14 cellular contexts compared by ENCODE assay signal in the genomic region with DNA sequence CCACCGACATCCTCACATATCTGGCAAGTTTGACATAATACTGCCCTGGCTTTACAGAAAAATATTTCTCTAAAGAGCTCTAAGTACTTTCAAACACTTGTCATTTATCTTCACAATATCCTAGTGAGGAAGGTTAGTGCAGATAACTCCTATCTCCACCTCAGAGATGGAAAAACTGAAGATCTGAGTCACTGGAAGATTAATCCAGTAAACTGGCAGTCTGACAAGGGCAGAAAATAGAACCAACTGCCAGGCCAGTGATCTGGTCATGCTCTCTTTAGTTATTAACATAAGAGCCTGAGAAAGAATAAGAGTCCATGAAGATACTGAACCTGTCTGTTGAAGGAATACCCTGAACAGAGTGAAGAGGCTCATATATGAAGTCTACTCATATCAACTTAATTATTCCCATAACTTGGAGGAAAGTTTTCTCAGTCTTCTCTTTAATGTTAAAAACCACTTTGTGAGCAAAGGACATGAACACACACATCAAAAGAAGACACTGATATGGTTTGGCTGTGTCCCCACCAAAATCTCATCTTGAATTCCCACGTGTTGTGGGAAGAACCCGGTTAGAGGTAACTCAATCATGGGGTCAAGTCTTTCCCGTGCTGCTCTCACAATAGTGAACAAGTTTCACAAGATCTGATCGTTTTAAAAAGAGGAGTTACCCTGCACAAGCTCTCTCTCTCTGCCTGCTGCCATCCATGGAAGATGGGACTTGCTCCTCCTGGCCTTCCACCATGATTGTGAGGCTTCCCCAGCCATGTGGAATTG.
A peak's percentile ranks its signal among the peaks of the same experiment; 100 is the strongest.
DNase-seq lines count a peak whose midpoint lies in the region; ATAC-seq and TF ChIP-seq lines count a peak whose summit lies in the region.
"Had no signal": no experiment of that assay in that cellular context is flagged by ENCODE, and none has a peak within 500 bp of the region (broad histone marks: within the 10 kb centered on the region; RNA-seq: fewer than 3 reads in every experiment).

No MANE protein-coding gene starts in this region.

- H3K27ac Mint-ChIP-seq in endothelial cell (ENCODE audit: unreplicated experiment): no peak overlapping the region
- H3K27ac Mint-ChIP-seq: activated naive CD8-positive, alpha-beta T cell; CD4-positive, alpha-beta memory T cell had no signal

- no peak overlapping the region for H3K27ac ChIP-seq in mesenchymal stem cell (ENCODE audit: low read length, poor library complexity, severe bottlenecking)
- H3K27ac ChIP-seq: KMS-11, SK-N-MC had no signal

- no peak overlapping the region for H3K4me2 ChIP-seq in mesenchymal stem cell (ENCODE audit: low read length, poor library complexity, severe bottlenecking)
- H3K4me2 ChIP-seq: KMS-11 had no signal

- no peaks in the 10 kb centered on the region for H3K4me1 ChIP-seq in mesenchymal stem cell (ENCODE audit: control insufficient read depth, insufficient read depth, low read depth, low read length)

- no peak overlapping the region for H2BK120ac ChIP-seq in mesenchymal stem cell (ENCODE audit: low read depth, low read length)

- H3K4me3 Mint-ChIP-seq in endothelial cell (ENCODE audit: unreplicated experiment): peak overlapping the region; percentile 48
- H3K4me3 Mint-ChIP-seq: activated naive CD8-positive, alpha-beta T cell; CD4-positive, alpha-beta memory T cell had no signal

- no peak overlapping the region for H4K91ac ChIP-seq in mesenchymal stem cell (ENCODE audit: low read length)

- no peaks in the 10 kb centered on the region for H3K9me3 Mint-ChIP-seq in endothelial cell (ENCODE audit: unreplicated experiment)

- H3K9ac ChIP-seq in mesenchymal stem cell (ENCODE audit: low read length): no peak overlapping the region
- H3K9ac ChIP-seq: KMS-11 had no signal

- no peak overlapping the region for H3K23ac ChIP-seq in mesenchymal stem cell (ENCODE audit: low read length in 2 of 2)

- no peak overlapping the region for H2BK12ac ChIP-seq in mesenchymal stem cell (ENCODE audit: low read length in 2 of 2)

- H3K4me3 ChIP-seq in AG10803 (ENCODE audit: low read length) (no peak overlapping the region), mesenchymal stem cell (ENCODE audit: insufficient read depth in 1 of 2, low read depth in 1 of 2, low read length in 2 of 2) (no peak overlapping the region)
- H3K4me3 ChIP-seq: SK-N-MC had no signal

- H2AK5ac ChIP-seq in mesenchymal stem cell (ENCODE audit: low read length, severe bottlenecking): no peak overlapping the region

- 78% methylated on average over 5 of the region's 5 CpGs for WGBS in mesenchymal stem cell

- no peaks in the 10 kb centered on the region for H3K9me3 ChIP-seq in mesenchymal stem cell (ENCODE audit: control insufficient read depth, low read length)

- no peak for TF ChIP-seq CTCF in AG10803 (conservative IDR thresholded peaks at IDR 0.05; ENCODE audit: low read length)
- TF ChIP-seq CTCF in endothelial cell (IDR thresholded peaks at IDR 0.05; ENCODE audit: unreplicated experiment): no peak

- ATAC-seq in GM21825 (IDR thresholded peaks at IDR 0.05; ENCODE audit: unreplicated experiment) (no peak), HG03108 (IDR thresholded peaks at IDR 0.05; ENCODE audit: unreplicated experiment) (no peak)
- ATAC-seq: esophagus mucosa had no signal

- H2BK15ac ChIP-seq in mesenchymal stem cell (ENCODE audit: low read depth, poor library complexity, severe bottlenecking): no peak overlapping the region

- peak overlapping the region in 1 of 2 experiments; percentile 40 for H3K18ac ChIP-seq in mesenchymal stem cell (ENCODE audit: low read depth in 1 of 2, low read length in 2 of 2)

- no peak overlapping the region for H2AFZ ChIP-seq in mesenchymal stem cell (ENCODE audit: low read depth, low read length)

- no peak overlapping the region for H3K4ac ChIP-seq in mesenchymal stem cell (ENCODE audit: low read depth in 1 of 2, low read length in 2 of 2)

- no peaks in the 10 kb centered on the region for H3K27me3 ChIP-seq in mesenchymal stem cell (ENCODE audit: control insufficient read depth in 1 of 2, insufficient read depth in 1 of 2, low read length in 2 of 2)

- peaks cover 4% of the 10 kb centered on the region for H3K4me1 Mint-ChIP-seq in endothelial cell (ENCODE audit: unreplicated experiment)
- H3K4me1 Mint-ChIP-seq: CD4-positive, alpha-beta memory T cell had no signal

- H2BK5ac ChIP-seq in mesenchymal stem cell (ENCODE audit: low read depth, low read length, poor library complexity, severe bottlenecking): no peak overlapping the region

- peaks cover 32% of the 10 kb centered on the region for H3K36me3 Mint-ChIP-seq in endothelial cell (ENCODE audit: low read depth, unreplicated experiment)
- H3K36me3 Mint-ChIP-seq: activated naive CD8-positive, alpha-beta T cell; CD4-positive, alpha-beta memory T cell had no signal

- no peaks in the 10 kb centered on the region for H3K27me3 Mint-ChIP-seq in endothelial cell (ENCODE audit: unreplicated experiment)
- H3K27me3 Mint-ChIP-seq: activated naive CD8-positive, alpha-beta T cell; CD4-positive, alpha-beta memory T cell had no signal

- H3K14ac ChIP-seq in mesenchymal stem cell (ENCODE audit: low read length in 2 of 2): no peak overlapping the region

- peaks cover 14 to 62% of the 10 kb centered on the region in 2 experiments for H3K36me3 ChIP-seq in mesenchymal stem cell (ENCODE audit: control insufficient read depth in 1 of 2, insufficient read depth in 2 of 2, low read depth in 1 of 2, low read length in 2 of 2)

- H4K8ac ChIP-seq in mesenchymal stem cell (ENCODE audit: low read length): no peak overlapping the region

- DNase-seq in AG10803 (ENCODE audit: low read depth) (peak; percentile 61), OCI-M1 (lab: John Stamatoyannopoulos, UW) (peak; percentile 74), endothelial cell (ENCODE audit: low spot score) (no peak), mesenchymal stem cell (peak; percentile 71), hippocampal formation (lab: John Stamatoyannopoulos, UW) (no peak), NCI-H69 (lab: John Stamatoyannopoulos, UW) (no peak)
- DNase-seq: activated CD4-positive, alpha-beta T cell treated with anti-CD3 and anti-CD28 coated beads, Interleukin-2, amount 50 U/mL, for 1 hour; CD4-positive, alpha-beta memory T cell had no signal

- peaks cover 8% of the 10 kb centered on the region for H3K79me1 ChIP-seq in mesenchymal stem cell (replicated peaks; ENCODE audit: low read length, poor library complexity, severe bottlenecking)

Comparison
In these comparisons a context has a peak if more than half of its experiments do, and no peak if none do; other contexts are left out.
1. DNase-seq: peak in AG10803 (single experiment), OCI-M1 (single experiment) and mesenchymal stem cell (single experiment); none in endothelial cell (single experiment), hippocampal formation (0 of 2) and NCI-H69 (single experiment).